ENCODE assay signal across 14 cellular contexts in genomic region chr13:67117010-67117550, GRCh38.
"Had no signal": no experiment of that assay in that cellular context is flagged by ENCODE, and none has a peak within 500 bp of the region (broad histone marks: within the 10 kb centered on the region; RNA-seq: fewer than 3 reads in every experiment).

No MANE protein-coding gene starts in this region.

- H3K27me3 ChIP-seq: stomach, thyroid gland, uterus had no signal

- DNase-seq: activated CD4-positive, alpha-beta T cell treated with anti-CD3 and anti-CD28 coated beads, Interleukin-2, amount 50 U/mL, for 48 hours; activated gamma-delta T cell; activated naive CD8-positive, alpha-beta T cell treated with anti-CD3 and anti-CD28 coated beads, Interleukin-2, amount 10 ng/mL, durations not matched to agents 7 days and 5 days; activated T-cell treated with anti-CD3 and anti-CD28 coated beads, Interleukin-2, amount 50 U/mL, for 4 hours; aorta; effector CD8-positive, alpha-beta T cell; stimulated activated CD4-positive, alpha-beta T cell treated with anti-CD3 and anti-CD28 coated beads, Interleukin-4, amount 100 ng/mL, for 4 hours; stomach; T-helper 2 cell; thyroid gland; uterus had no signal

- H3K4me3 ChIP-seq: coronary artery, stomach, thyroid gland, uterus had no signal

- ATAC-seq: activated T-cell treated with anti-CD3 and anti-CD28 coated beads, Interleukin-2, amount 50 U/mL, for 4 hours; natural killer cell treated with Interleukin-12 subunit alpha and Interleukin-12 subunit beta and Interleukin-15 and Interleukin-18, amount 100 ng/mL, for 72 hours had no signal

- H3K27ac ChIP-seq: coronary artery, epithelial cell of prostate, stomach, thyroid gland, uterus had no signal
